ENCODE assay signal across 28 cellular contexts in the genomic region with DNA sequence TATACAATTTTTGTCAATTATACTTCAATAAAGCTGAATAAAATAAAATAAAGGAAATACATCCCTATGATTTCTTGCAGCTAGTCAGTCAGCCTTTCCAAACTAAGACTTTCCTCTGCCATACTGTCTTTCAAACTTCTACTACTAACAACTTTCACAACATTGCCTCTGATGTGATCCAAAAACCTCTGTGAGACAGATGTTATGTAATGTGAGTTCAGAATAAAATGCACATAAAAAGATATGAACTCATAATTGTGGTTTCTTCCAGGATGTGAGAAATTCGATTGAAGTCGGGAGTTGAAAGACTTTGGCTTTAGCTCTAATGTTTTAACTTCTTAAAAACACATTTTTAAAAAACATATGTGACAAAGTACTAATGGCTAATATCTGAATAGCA.
DNase-seq lines count a peak whose midpoint lies in the region; ATAC-seq and TF ChIP-seq lines count a peak whose summit lies in the region.
"Had no signal": no experiment of that assay in that cellular context is flagged by ENCODE, and none has a peak within 500 bp of the region (broad histone marks: within the 10 kb centered on the region; RNA-seq: fewer than 3 reads in every experiment).

No MANE protein-coding gene starts in this region.

- peaks cover 18 to 24% of the 10 kb centered on the region in 2 donors for H3K36me3 Mint-ChIP-seq in CD4-positive, alpha-beta memory T cell

- CTCF ChIA-PET in CD4-positive, alpha-beta memory T cell (lab: Charles Lee; ENCODE audit: partially characterized antibody) = interaction anchor here (0.5 to 0.8 kb wide), 2 partner anchors 19 to 43 kb away, joined by 3 read pairs; no protein-coding TSS in a partner anchor

- no peak for TF ChIP-seq POLR2A in tibial nerve (IDR thresholded peaks at IDR 0.05)

- intact Hi-C loops in CD4-positive, alpha-beta memory T cell (cut with micrococcal nuclease) = no loop called here

- no peaks in the 10 kb centered on the region for H4K20me1 ChIP-seq in Loucy (ENCODE audit: insufficient read depth, low read length, poor library complexity, severe bottlenecking)
- H4K20me1 ChIP-seq in osteoblast (ENCODE audit: insufficient read depth, low read length) = no peaks in the 10 kb centered on the region

- TF ChIP-seq EP300 in tibial nerve (IDR thresholded peaks at IDR 0.05) = no peak

- H3K27ac Mint-ChIP-seq in CD4-positive, alpha-beta memory T cell = peak overlapping the region in 1 of 7 donors; percentile 68
- H3K27ac Mint-ChIP-seq: activated CD4-positive, alpha-beta T cell treated with anti-CD3 and anti-CD28 coated beads, Interleukin-2, amount 10 ng/mL, durations not matched to agents 24 days and 14 days; brain; stimulated activated effector memory CD8-positive, alpha-beta T cell treated with anti-CD3 and anti-CD28 coated beads, Interleukin-12 subunit alpha, Interleukin-12 subunit beta, amount 100 ng/mL, for 72 hours had no signal

- H3K4me3 Mint-ChIP-seq in CD4-positive, alpha-beta memory T cell = peak overlapping the region in 2 of 8 donors; percentile 33 to 65
- H3K4me3 Mint-ChIP-seq: activated CD4-positive, alpha-beta T cell treated with anti-CD3 and anti-CD28 coated beads, Interleukin-2, amount 10 ng/mL, durations not matched to agents 24 days and 14 days; activated T-cell treated with anti-CD3 and anti-CD28 coated beads, Interleukin-2, amount 50 U/mL, for 4 hours; brain; neural crest cell; stimulated activated effector memory CD8-positive, alpha-beta T cell treated with anti-CD3 and anti-CD28 coated beads, Interleukin-12 subunit alpha, Interleukin-12 subunit beta, amount 100 ng/mL, for 72 hours had no signal

- H2AFZ ChIP-seq in Loucy (ENCODE audit: low read length) (no peak overlapping the region), osteoblast (ENCODE audit: low read length) (no peak overlapping the region)
- H2AFZ ChIP-seq: parathyroid adenoma had no signal

- TF ChIP-seq CTCF in Loucy (conservative IDR thresholded peaks at IDR 0.05; ENCODE audit: low read length) (no peak), osteoblast (IDR thresholded peaks at IDR 0.05; ENCODE audit: extremely low read depth, low read depth, low read length) (no peak), tibial nerve (IDR thresholded peaks at IDR 0.05) (no peak)

- H3K27me3 Mint-ChIP-seq in CD4-positive, alpha-beta memory T cell = no peaks in the 10 kb centered on the region
- H3K27me3 Mint-ChIP-seq: activated CD4-positive, alpha-beta T cell treated with anti-CD3 and anti-CD28 coated beads, Interleukin-2, amount 10 ng/mL, durations not matched to agents 24 days and 14 days; brain had no signal

- peaks cover 17% of the 10 kb centered on the region for H3K4me1 ChIP-seq in CD4-positive, alpha-beta memory T cell (ENCODE audit: insufficient read depth, low read length)
- H3K4me1 ChIP-seq in Loucy (ENCODE audit: insufficient read depth, low read length, poor library complexity, severe bottlenecking) = peaks cover 29% of the 10 kb centered on the region
- peaks cover 4% of the 10 kb centered on the region for H3K4me1 ChIP-seq in osteoblast (ENCODE audit: insufficient read depth, low read length)
- no peaks in the 10 kb centered on the region for H3K4me1 ChIP-seq in tibial nerve
- H3K4me1 ChIP-seq: lower lobe of right lung, upper lobe of left lung had no signal

- no peak overlapping the region for H3K4me3 ChIP-seq in CD4-positive, alpha-beta memory T cell (ENCODE audit: low read length in 2 of 2)
- no peak overlapping the region for H3K4me3 ChIP-seq in Loucy (ENCODE audit: low read length, poor library complexity, severe bottlenecking)
- H3K4me3 ChIP-seq in osteoblast (ENCODE audit: insufficient read depth, low read length) = no peak overlapping the region
- no peak overlapping the region for H3K4me3 ChIP-seq in tibial nerve
- H3K4me3 ChIP-seq: K562, lower lobe of right lung, MG63, upper lobe of left lung had no signal

- POLR2A ChIA-PET in CD4-positive, alpha-beta memory T cell (lab: Charles Lee; ENCODE audit: partially characterized antibody) = no interaction called here

- ATAC-seq in GM18520 (IDR thresholded peaks at IDR 0.05; ENCODE audit: unreplicated experiment) (no peak), GM21737 (IDR thresholded peaks at IDR 0.05; ENCODE audit: unreplicated experiment) (no peak)
- ATAC-seq: activated T-cell treated with anti-CD3 and anti-CD28 coated beads, Interleukin-2, amount 50 U/mL, for 4 hours; K562; lower lobe of right lung; right cardiac atrium; stimulated activated effector memory CD8-positive, alpha-beta T cell treated with anti-CD3 and anti-CD28 coated beads, Interleukin-12 subunit alpha, Interleukin-12 subunit beta, amount 100 ng/mL, for 72 hours had no signal

- H3K4me1 Mint-ChIP-seq in CD4-positive, alpha-beta memory T cell = peaks cover 18 to 28% (median 20%) of the 10 kb centered on the region in 4 donors
- H3K4me1 Mint-ChIP-seq: brain; neural crest cell; stimulated activated effector memory CD8-positive, alpha-beta T cell treated with anti-CD3 and anti-CD28 coated beads, Interleukin-12 subunit alpha, Interleukin-12 subunit beta, amount 100 ng/mL, for 72 hours had no signal

- H3K9ac ChIP-seq in Loucy (ENCODE audit: low read depth, low read length, poor library complexity, severe bottlenecking) = no peak overlapping the region
- H3K9ac ChIP-seq: parathyroid adenoma, SK-N-SH had no signal

- no peaks in the 10 kb centered on the region for H3K9me2 ChIP-seq in Loucy (replicated peaks; ENCODE audit: low read depth, low read length)
- H3K9me2 ChIP-seq: SK-N-SH had no signal

- no peaks in the 10 kb centered on the region for H3K27me3 ChIP-seq in CD4-positive, alpha-beta memory T cell (ENCODE audit: insufficient read depth, low read length)
- H3K27me3 ChIP-seq in Loucy (ENCODE audit: insufficient read depth, low read length, poor library complexity, severe bottlenecking) (no peaks in the 10 kb centered on the region), osteoblast (ENCODE audit: insufficient read depth, low read length) (no peaks in the 10 kb centered on the region), tibial nerve (no peaks in the 10 kb centered on the region)
- H3K27me3 ChIP-seq: MG63, upper lobe of left lung had no signal

- 75 to 76% methylated on average over 2 of the region's 2 CpGs for WGBS in tibial nerve, 2 donors

- H3K9me3 Mint-ChIP-seq in CD4-positive, alpha-beta memory T cell = peaks cover 0 to 4% (median 0%) of the 10 kb centered on the region in 8 donors
- H3K9me3 Mint-ChIP-seq: activated CD4-positive, alpha-beta T cell treated with anti-CD3 and anti-CD28 coated beads, Interleukin-2, amount 10 ng/mL, durations not matched to agents 24 days and 14 days; activated T-cell treated with anti-CD3 and anti-CD28 coated beads, Interleukin-2, amount 50 U/mL, for 4 hours; brain; neural crest cell; stimulated activated effector memory CD8-positive, alpha-beta T cell treated with anti-CD3 and anti-CD28 coated beads, Interleukin-12 subunit alpha, Interleukin-12 subunit beta, amount 100 ng/mL, for 72 hours had no signal

- H3K79me2 ChIP-seq in Loucy (ENCODE audit: insufficient read depth, low read length) = no peaks in the 10 kb centered on the region
- no peaks in the 10 kb centered on the region for H3K79me2 ChIP-seq in osteoblast (ENCODE audit: insufficient read depth, low read length)
- H3K79me2 ChIP-seq: parathyroid adenoma had no signal

- no peaks in the 10 kb centered on the region for H3K36me3 ChIP-seq in CD4-positive, alpha-beta memory T cell (ENCODE audit: insufficient read depth, low read length)
- H3K36me3 ChIP-seq in Loucy (ENCODE audit: insufficient read depth, low read length) (no peaks in the 10 kb centered on the region; the same call in 1 of the 2 replicates), osteoblast (ENCODE audit: insufficient read depth, low read length) (no peaks in the 10 kb centered on the region), tibial nerve (peaks cover 0 to 41% (median 0%) of the 10 kb centered on the region in 3 donors)

- no peak overlapping the region for H3K27ac ChIP-seq in CD4-positive, alpha-beta memory T cell (ENCODE audit: low read depth, low read length)
- H3K27ac ChIP-seq in osteoblast (ENCODE audit: low read depth, low read length) (no peak overlapping the region), tibial nerve (no peak overlapping the region)
- H3K27ac ChIP-seq: lower lobe of right lung, parathyroid adenoma, RWPE1, upper lobe of left lung had no signal

- H3K4me2 ChIP-seq in Loucy (ENCODE audit: low read depth, low read length, poor library complexity, severe bottlenecking) (peak overlapping the region; percentile 16), osteoblast (ENCODE audit: insufficient read depth, low read length) (no peak overlapping the region)
- H3K4me2 ChIP-seq: SK-N-SH had no signal

- no peaks in the 10 kb centered on the region for H3K9me3 ChIP-seq in CD4-positive, alpha-beta memory T cell (ENCODE audit: control insufficient read depth in 1 of 2, low read length in 2 of 2)
- no peaks in the 10 kb centered on the region for H3K9me3 ChIP-seq in Loucy (ENCODE audit: insufficient read depth, low read depth, low read length)
- no peaks in the 10 kb centered on the region for H3K9me3 ChIP-seq in osteoblast (ENCODE audit: low read depth, low read length)
- no peaks in the 10 kb centered on the region for H3K9me3 ChIP-seq in tibial nerve
- H3K9me3 ChIP-seq: lower lobe of right lung, MG63, SK-N-SH, upper lobe of left lung had no signal

- peak in 4 of 5 donors; percentile 38 to 51 (median 44) for DNase-seq in CD4-positive, alpha-beta memory T cell
- DNase-seq in central memory CD4-positive, alpha-beta T cell = peak; percentile 46
- peak; percentile 5 for DNase-seq in osteoblast (ENCODE audit: insufficient read length, low spot score, missing footprints)
- no peak for DNase-seq in tibial nerve (ENCODE audit: low spot score in 2 of 2)
- DNase-seq: activated CD4-positive, alpha-beta T cell treated with anti-CD3 and anti-CD28 coated beads, Interleukin-2, amount 10 ng/mL, durations not matched to agents 24 days and 14 days; activated naive CD4-positive, alpha-beta T cell; activated T-cell treated with anti-CD3 and anti-CD28 coated beads, Interleukin-2, amount 50 U/mL, for 4 hours; HCEC 1CT; head of caudate nucleus; kidney; lower lobe of right lung; MG63; NCI-H1436; NCI-H510A; right cardiac atrium; SK-N-SH; stimulated activated CD4-positive, alpha-beta T cell treated with anti-CD3 and anti-CD28 coated beads, Interleukin-4, amount 100 ng/mL, for 1 hour; substantia nigra; upper lobe of left lung had no signal

- H3F3A ChIP-seq in Loucy (ENCODE audit: low read depth) = no peaks in the 10 kb centered on the region

Comparison
In these comparisons a context has a peak if more than half of its experiments do, and no peak if none do; other contexts are left out.
1. DNase-seq: peak in CD4-positive, alpha-beta memory T cell (4 of 5), central memory CD4-positive, alpha-beta T cell (single experiment) and osteoblast (single experiment); none in tibial nerve (0 of 2).